ENCODE assay signal across 11 cellular contexts in the genomic region with DNA sequence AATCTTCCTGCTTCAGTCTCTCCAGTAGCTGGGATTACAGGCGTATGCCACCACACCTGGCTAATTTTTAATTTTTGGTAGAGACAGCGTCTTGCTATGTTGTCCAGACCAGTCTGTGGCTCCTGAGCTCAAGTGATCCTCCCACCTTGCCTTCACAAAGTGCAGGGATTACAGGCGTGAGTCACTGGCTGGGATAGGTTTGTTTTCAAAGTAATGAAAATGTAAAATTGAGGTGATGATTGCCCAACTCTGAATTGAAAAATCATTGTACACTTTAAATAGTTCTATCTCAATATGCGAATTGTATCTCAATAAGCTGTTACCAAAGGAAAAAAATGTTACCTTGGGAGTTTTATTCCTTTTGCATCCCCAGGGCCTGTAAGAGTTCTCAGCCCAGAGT. TPM values are rescaled to one million over a fixed set of nuclear protein-coding genes. Genes with fewer than 3 reads are reported as not detected.
DNase-seq lines count a peak whose midpoint lies in the region; ATAC-seq and TF ChIP-seq lines count a peak whose summit lies in the region.
"Had no signal": no experiment of that assay in that cellular context is flagged by ENCODE, and none has a peak within 500 bp of the region (broad histone marks: within the 10 kb centered on the region; RNA-seq: fewer than 3 reads in every experiment).

No MANE protein-coding gene starts in this region.

- TF ChIP-seq CTCF in gastroesophageal sphincter (IDR thresholded peaks at IDR 0.05) (no peak), stomach (IDR thresholded peaks at IDR 0.05) (no peak)

- H3K4me3 Mint-ChIP-seq in activated T-cell treated with anti-CD3 and anti-CD28 coated beads, Interleukin-2, amount 50 U/mL, for 72 hours = peak overlapping the region; percentile 71 to 89
- H3K4me3 Mint-ChIP-seq in activated CD8-positive, alpha-beta T cell treated with anti-CD3 and anti-CD28 coated beads, Interleukin-2, amount 10 ng/mL, durations not matched to agents 7 days and 5 days = peak overlapping the region; percentile 65

- no peak for ATAC-seq in activated T-cell treated with anti-CD3 and anti-CD28 coated beads, Interleukin-2, amount 50 U/mL, for 72 hours (replicated peaks in 1 of 2)
- no peak for ATAC-seq in activated CD8-positive, alpha-beta T cell treated with anti-CD3 and anti-CD28 coated beads, Interleukin-2, amount 10 ng/mL, durations not matched to agents 7 days and 5 days
- ATAC-seq in gastroesophageal sphincter (no peak), HG02870 (IDR thresholded peaks at IDR 0.05; ENCODE audit: unreplicated experiment) (no peak), GM21529 (IDR thresholded peaks at IDR 0.05; ENCODE audit: unreplicated experiment) (no peak)

- H3K9me3 Mint-ChIP-seq in activated T-cell treated with anti-CD3 and anti-CD28 coated beads, Interleukin-2, amount 50 U/mL, for 72 hours = no peaks in the 10 kb centered on the region
- no peaks in the 10 kb centered on the region for H3K9me3 Mint-ChIP-seq in activated CD8-positive, alpha-beta T cell treated with anti-CD3 and anti-CD28 coated beads, Interleukin-2, amount 10 ng/mL, durations not matched to agents 7 days and 5 days (ENCODE audit: insufficient read depth)

- H3K27ac ChIP-seq in gastroesophageal sphincter (peak overlapping the region in 3 of 4 donors; percentile 94 to 96 (median 96)), stomach (peak overlapping the region in 4 of 5 donors; percentile 17 to 92 (median 85))

- H3K4me1 ChIP-seq in gastroesophageal sphincter (peaks cover 0 to 34% (median 8%) of the 10 kb centered on the region in 3 donors), stomach (peaks cover 18 to 39% (median 33%) of the 10 kb centered on the region in 4 donors)

- H3K27ac Mint-ChIP-seq in activated T-cell treated with anti-CD3 and anti-CD28 coated beads, Interleukin-2, amount 50 U/mL, for 72 hours = peak overlapping the region; percentile 91
- H3K27ac Mint-ChIP-seq in activated CD8-positive, alpha-beta T cell treated with anti-CD3 and anti-CD28 coated beads, Interleukin-2, amount 10 ng/mL, durations not matched to agents 7 days and 5 days = peak overlapping the region; percentile 17

- H3K27me3 Mint-ChIP-seq in activated T-cell treated with anti-CD3 and anti-CD28 coated beads, Interleukin-2, amount 50 U/mL, for 72 hours (ENCODE audit: low read depth) = no peaks in the 10 kb centered on the region
- no peaks in the 10 kb centered on the region for H3K27me3 Mint-ChIP-seq in activated CD8-positive, alpha-beta T cell treated with anti-CD3 and anti-CD28 coated beads, Interleukin-2, amount 10 ng/mL, durations not matched to agents 7 days and 5 days (ENCODE audit: low read depth)

- no peak overlapping the region for H3K4me3 ChIP-seq in gastroesophageal sphincter
- H3K4me3 ChIP-seq in stomach = no peak overlapping the region

- H3K9me3 ChIP-seq in gastroesophageal sphincter (no peaks in the 10 kb centered on the region), stomach (no peaks in the 10 kb centered on the region)

- WGBS in gastroesophageal sphincter (ENCODE audit: low coverage in 1 of 2), 2 donors = 78 to 86% methylated on average over 1 to 4 of the region's 4 CpGs
- 72 to 85% (median 75%) methylated on average over 4 of the region's 4 CpGs for WGBS in stomach, 5 donors

- peaks cover 42% of the 10 kb centered on the region for H3K4me1 Mint-ChIP-seq in activated T-cell treated with anti-CD3 and anti-CD28 coated beads, Interleukin-2, amount 50 U/mL, for 72 hours (ENCODE audit: low read depth)
- peaks cover 36% of the 10 kb centered on the region for H3K4me1 Mint-ChIP-seq in activated CD8-positive, alpha-beta T cell treated with anti-CD3 and anti-CD28 coated beads, Interleukin-2, amount 10 ng/mL, durations not matched to agents 7 days and 5 days (ENCODE audit: low read depth)

- H3K27me3 ChIP-seq in gastroesophageal sphincter = no peaks in the 10 kb centered on the region
- H3K27me3 ChIP-seq in stomach = no peaks in the 10 kb centered on the region

- peaks cover 4 to 7% of the 10 kb centered on the region in 2 donors for H3K36me3 Mint-ChIP-seq in activated T-cell treated with anti-CD3 and anti-CD28 coated beads, Interleukin-2, amount 50 U/mL, for 72 hours (ENCODE audit: insufficient read depth in 2 of 2)
- peaks cover 15% of the 10 kb centered on the region for H3K36me3 Mint-ChIP-seq in activated CD8-positive, alpha-beta T cell treated with anti-CD3 and anti-CD28 coated beads, Interleukin-2, amount 10 ng/mL, durations not matched to agents 7 days and 5 days (ENCODE audit: low read depth)

- CTCF ChIA-PET in activated CD8-positive, alpha-beta T cell treated with anti-CD3 and anti-CD28 coated beads, Interleukin-2, amount 10 ng/mL, durations not matched to agents 7 days and 5 days (lab: Charles Lee) = interaction anchor here (0.7 to 2.1 kb wide), 6 partner anchors 9 to 275 kb away, joined by 3 to 7 read pairs (median 4); a partner anchor contains a TSS

- TF ChIP-seq EP300 in gastroesophageal sphincter (IDR thresholded peaks at IDR 0.05) = no peak
- no peak for TF ChIP-seq EP300 in stomach (IDR thresholded peaks at IDR 0.05)

- POLR2A ChIA-PET in activated CD8-positive, alpha-beta T cell treated with anti-CD3 and anti-CD28 coated beads, Interleukin-2, amount 10 ng/mL, durations not matched to agents 7 days and 5 days (lab: Charles Lee) = interaction anchor here (1.4 kb wide), 1 partner anchor 24 kb away, joined by 5 read pairs; a partner anchor contains a TSS

- H3K36me3 ChIP-seq in gastroesophageal sphincter (peaks cover 0 to 20% of the 10 kb centered on the region in 2 donors), stomach (peaks cover 0 to 18% (median 8%) of the 10 kb centered on the region in 4 donors)

- TF ChIP-seq POLR2A in gastroesophageal sphincter (IDR thresholded peaks at IDR 0.05) (no peak), stomach (IDR thresholded peaks at IDR 0.05) (no peak)

- intact Hi-C loops in stomach (cut with DNase I; ENCODE audit: low total_unique reads) = no loop called here

- no peak for DNase-seq in activated T-cell treated with anti-CD3 and anti-CD28 coated beads, Interleukin-2, amount 50 U/mL, for 72 hours
- DNase-seq in activated T-cell treated with anti-CD3 and anti-CD28 coated beads, Interleukin-2, amount 50 U/mL, for 48 hours = no peak
- DNase-seq in activated CD8-positive, alpha-beta T cell treated with anti-CD3 and anti-CD28 coated beads, Interleukin-2, amount 10 ng/mL, durations not matched to agents 7 days and 5 days = no peak
- DNase-seq in stomach = no peak
- DNase-seq in COLO668 (lab: John Stamatoyannopoulos, UW; ENCODE audit: unreplicated experiment) = no peak
- DNase-seq: activated effector memory CD4-positive, alpha-beta T cell treated with anti-CD3 and anti-CD28 coated beads, Interleukin-2, amount 50 U/mL, for 16 hours; GOT3; NCI-H2171 had no signal

RNA-seq across cellular contexts. Expression of a gene that starts 1.2 kb away (rescaled TPM):
- total RNA-seq in activated T-cell treated with anti-CD3 and anti-CD28 coated beads, Interleukin-2, amount 50 U/mL, for 72 hours = 10 to 100 TPM; 70.1 to 75.0 TPM
- 10 to 100 TPM; 39.0 to 47.5 TPM for total RNA-seq in activated CD8-positive, alpha-beta T cell treated with anti-CD3 and anti-CD28 coated beads, Interleukin-2, amount 10 ng/mL, durations not matched to agents 7 days and 5 days
- total RNA-seq in gastroesophageal sphincter (100 to 1,000 TPM; 172 to 216 (median 194) TPM), stomach (100 to 1,000 TPM in 3 of 5 donors, 10 to 100 TPM in 2; 43.7 to 254 (median 102) TPM)
- 10 to 100 TPM; 16.8 to 30.9 (median 17.4) TPM for polyA plus RNA-seq in stomach

RNA-seq across cellular contexts. Expression of a gene that starts 24.5 kb away (rescaled TPM):
- total RNA-seq in activated T-cell treated with anti-CD3 and anti-CD28 coated beads, Interleukin-2, amount 50 U/mL, for 72 hours = 100 to 1,000 TPM; 304 to 350 TPM
- 100 to 1,000 TPM; 237 TPM for total RNA-seq in activated CD8-positive, alpha-beta T cell treated with anti-CD3 and anti-CD28 coated beads, Interleukin-2, amount 10 ng/mL, durations not matched to agents 7 days and 5 days
- total RNA-seq in gastroesophageal sphincter = 10 to 100 TPM; 43.0 to 72.6 (median 55.6) TPM
- total RNA-seq in stomach = 100 to 1,000 TPM in 2 of 5 donors, 10 to 100 TPM in 2, 1 to 10 TPM in 1; 6.4 to 174 (median 30.4) TPM
- 10 to 100 TPM; 19.4 to 28.6 (median 26.0) TPM for polyA plus RNA-seq in stomach

RNA-seq across cellular contexts. Expression of a gene that starts 24.8 kb away (rescaled TPM):
- 10 to 100 TPM; 62.6 to 66.1 TPM for total RNA-seq in activated T-cell treated with anti-CD3 and anti-CD28 coated beads, Interleukin-2, amount 50 U/mL, for 72 hours
- 10 to 100 TPM; 41.8 to 42.0 TPM for total RNA-seq in activated CD8-positive, alpha-beta T cell treated with anti-CD3 and anti-CD28 coated beads, Interleukin-2, amount 10 ng/mL, durations not matched to agents 7 days and 5 days
- 10 to 100 TPM; 40.6 to 55.1 (median 50.4) TPM for total RNA-seq in gastroesophageal sphincter
- 100 to 1,000 TPM in 1 of 5 donors, 10 to 100 TPM in 4; 16.3 to 167 (median 38.0) TPM for total RNA-seq in stomach
- 1 to 10 TPM; 8.4 to 8.7 (median 8.6) TPM for polyA plus RNA-seq in stomach
